ENCODE assay signal across 9 cellular contexts in the genomic region with DNA sequence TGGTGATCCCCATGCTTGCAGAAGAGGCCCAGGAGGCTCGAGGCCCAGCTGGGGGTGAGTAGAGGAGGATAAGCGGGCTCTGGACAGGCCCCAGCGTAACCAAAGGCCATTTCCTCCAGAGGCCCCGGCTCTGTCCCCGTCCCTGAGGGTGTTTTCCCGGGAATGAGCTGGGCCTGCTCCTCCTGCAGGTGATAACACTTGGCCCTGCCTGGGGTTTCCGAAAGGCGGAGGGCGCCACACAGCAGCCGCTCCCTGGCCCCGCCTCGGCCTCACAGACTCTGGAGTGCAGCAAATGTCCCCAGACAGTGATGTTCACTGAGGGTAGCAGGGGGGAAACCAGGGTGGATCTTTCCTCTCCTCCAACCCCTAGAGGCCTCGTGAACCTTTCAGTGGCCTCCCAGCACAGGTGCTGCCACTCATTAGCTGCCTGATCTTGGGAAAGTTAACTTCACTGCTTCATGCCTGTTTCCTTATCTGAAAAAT. TPM values are rescaled to one million over a fixed set of nuclear protein-coding genes. Genes with fewer than 3 reads are reported as not detected.
A peak's percentile ranks its signal among the peaks of the same experiment; 100 is the strongest.
DNase-seq lines count a peak whose midpoint lies in the region; ATAC-seq, FAIRE-seq and TF ChIP-seq lines count a peak whose summit lies in the region.
"Had no signal": no experiment of that assay in that cellular context is flagged by ENCODE, and none has a peak within 500 bp of the region (broad histone marks: within the 10 kb centered on the region; RNA-seq: fewer than 3 reads in every experiment).

No MANE protein-coding gene starts in this region.

- FAIRE-seq in GM12891 (lab: Jason Lieb, UNC), result no peak
- FAIRE-seq: G401.6 had no signal

- H3K4me1 ChIP-seq in esophagus squamous epithelium, result peaks cover 19 to 57% (median 26%) of the 10 kb centered on the region in 3 donors

- H3K9me3 ChIP-seq in esophagus squamous epithelium, result no peaks in the 10 kb centered on the region

- H3K36me3 ChIP-seq in esophagus squamous epithelium, result no peaks in the 10 kb centered on the region

- TF ChIP-seq CTCF in esophagus squamous epithelium (IDR thresholded peaks at IDR 0.05) (no peak), foreskin fibroblast (IDR thresholded peaks at IDR 0.05; ENCODE audit: low read depth, low read length) (no peak)

- peak overlapping the region; percentile 65 to 77 (median 72) for H3K27ac ChIP-seq in esophagus squamous epithelium

- TF ChIP-seq POLR2A in GM12891 (IDR thresholded peaks at IDR 0.05; ENCODE audit: low read depth, low read length) (peak; percentile 40), esophagus squamous epithelium (IDR thresholded peaks at IDR 0.05) (no peak)

- peaks cover 0 to 3% (median 0%) of the 10 kb centered on the region in 4 donors for H3K27me3 ChIP-seq in esophagus squamous epithelium

- ATAC-seq in GM19455 (IDR thresholded peaks at IDR 0.05; ENCODE audit: unreplicated experiment) (peak; percentile 38), HG03378 (IDR thresholded peaks at IDR 0.05; ENCODE audit: unreplicated experiment) (peak; percentile 27)

- WGBS in esophagus squamous epithelium, 2 donors, result 52 to 75% methylated on average over 3 to 10 of the region's 13 CpGs

- intact Hi-C loops in esophagus squamous epithelium (cut with DNase I), result no loop called here

- DNase-seq in GM12891 (ENCODE audit: insufficient read length, low spot score) (peak; percentile 60), esophagus squamous epithelium (lab: John Stamatoyannopoulos, UW) (no peak), NCI-H1930 (lab: John Stamatoyannopoulos, UW) (no peak), foreskin fibroblast (no peak), T1000 (lab: John Stamatoyannopoulos, UW) (no peak)
- DNase-seq in stimulated activated naive CD4-positive, alpha-beta T cell treated with Interleukin-2 at 50 U/mL for 16 hours (lab: John Stamatoyannopoulos, UW), result no peak

- no peak overlapping the region for H3K4me3 ChIP-seq in esophagus squamous epithelium
- H3K4me3 ChIP-seq in foreskin fibroblast (ENCODE audit: low read depth in 1 of 2, low read length in 2 of 2), result no peak overlapping the region

TF ChIP-seq in GM12891, 5 proteins besides CTCF, POLR2A, EP300 and RAD21:
- TF ChIP-seq TAF1 (IDR thresholded peaks at IDR 0.05; ENCODE audit: low read depth, low read length) (0 out of 2 replicates have a peak, but pooled peaks have one; percentile 32), POLR2AphosphoS5 (IDR thresholded peaks at IDR 0.05; ENCODE audit: low read depth, low read length) (no peak), POU2F2 (IDR thresholded peaks at IDR 0.05; ENCODE audit: low read depth, low read length) (peak; percentile 47; the same call in 1 of the 2 replicates), SPI1 (IDR thresholded peaks at IDR 0.05; ENCODE audit: low read depth, low read length) (no peak), PAX5 (IDR thresholded peaks at IDR 0.05; ENCODE audit: insufficient read depth, low read length, severe bottlenecking) (no peak)

RNA-seq across cellular contexts. Expression of a gene that starts 10.5 kb away (rescaled TPM):
- 16.9 TPM for polyA plus RNA-seq in GM12891 (2012; ENCODE audit: low read depth, missing spikeins)
- total RNA-seq in esophagus squamous epithelium, result 1 to 10 TPM in 1 of 4 donors, under 1 TPM in 3; 0.08 to 1.3 (median 0.62) TPM

RNA-seq across cellular contexts. Expression of a gene that starts 46.7 kb away (rescaled TPM):
- polyA plus RNA-seq in GM12891 (2012; ENCODE audit: low read depth, missing spikeins), result 8.7 TPM
- total RNA-seq in esophagus squamous epithelium, result 10 to 100 TPM in 3 of 4 donors, 1 to 10 TPM in 1; 7.8 to 15.3 (median 14.5) TPM

RNA-seq across cellular contexts. Expression of a gene that starts 55.8 kb away (rescaled TPM):
- 19.6 TPM for polyA plus RNA-seq in GM12891 (2012; ENCODE audit: low read depth, missing spikeins)
- 10 to 100 TPM; 21.4 to 34.2 (median 23.9) TPM for total RNA-seq in esophagus squamous epithelium
